In genomic region chr2:209445485-209445884, GRCh38 we compare ENCODE assay signal across 25 cellular contexts. TPM values are rescaled to one million over a fixed set of nuclear protein-coding genes. Genes with fewer than 3 reads are reported as not detected.
DNase-seq lines count a peak whose midpoint lies in the region; ATAC-seq, FAIRE-seq and TF ChIP-seq lines count a peak whose summit lies in the region.
"Had no signal": no experiment of that assay in that cellular context is flagged by ENCODE, and none has a peak within 500 bp of the region (broad histone marks: within the 10 kb centered on the region; RNA-seq: fewer than 3 reads in every experiment).

No MANE protein-coding gene starts in this region.

- DNase-seq in D721Med (ENCODE audit: insufficient read length, low spot score) (no peak), keratinocyte (ENCODE audit: low read depth, low spot score) (no peak), DMS53 (lab: John Stamatoyannopoulos, UW) (no peak), small intestine (no peak)
- DNase-seq: 8988T; ACHN; AML-193; BE2C; CD4-positive, alpha-beta T cell; CD8-positive, alpha-beta memory T cell; DMS153; DMS79 treated with DMSO at 0.1 percent for 48 hours; GF-D8; H9 had no signal

- no peaks in the 10 kb centered on the region for H3K27me3 ChIP-seq in keratinocyte (ENCODE audit: control insufficient read depth, extremely low read depth, insufficient read depth, low read length)
- no peaks in the 10 kb centered on the region for H3K27me3 ChIP-seq in small intestine (ENCODE audit: control insufficient read depth in 2 of 2, insufficient read depth in 2 of 2, low read length in 2 of 2)
- H3K27me3 ChIP-seq: BE2C; BLaER1 treated with 17β-estradiol and CSF1 and Interleukin-3, amounts not matched to agents 10 nM and 100 nM had no signal

- H3K36me3 ChIP-seq in keratinocyte (ENCODE audit: control insufficient read depth in 2 of 2, extremely low read depth in 1 of 2, insufficient read depth in 2 of 2, low read length in 2 of 2) (no peaks in the 10 kb centered on the region), small intestine (ENCODE audit: control insufficient read depth in 2 of 2, insufficient read depth in 2 of 2, low read length in 2 of 2) (no peaks in the 10 kb centered on the region)
- H3K36me3 ChIP-seq: BE2C; BLaER1 treated with 17β-estradiol and CSF1 and Interleukin-3, amounts not matched to agents 10 nM and 100 nM had no signal

- peak overlapping the region; percentile 85 for H3K27ac ChIP-seq in VCaP
- H3K27ac ChIP-seq in keratinocyte (ENCODE audit: control insufficient read depth, insufficient read depth, low read length): no peak overlapping the region
- H3K27ac ChIP-seq in small intestine (ENCODE audit: low read depth in 1 of 2, low read length in 1 of 2): no peak overlapping the region
- H3K27ac ChIP-seq: A549; BLaER1 treated with 17β-estradiol and CSF1 and Interleukin-3, amounts not matched to agents 10 nM and 100 nM had no signal

- TF ChIP-seq CTCF in D721Med (IDR thresholded peaks at IDR 0.05; ENCODE audit: insufficient read depth, missing control alignments) (no peak), VCaP (conservative IDR thresholded peaks at IDR 0.05) (no peak), keratinocyte (optimal IDR thresholded peaks at IDR 0.05 in 1 of 3, IDR thresholded peaks at IDR 0.05 in 1 of 3, conservative IDR thresholded peaks at IDR 0.05 in 1 of 3; ENCODE audit: extremely low read depth in 1 of 3, insufficient read depth in 2 of 3, low read length in 3 of 3) (no peak)

- H4K20me1 ChIP-seq in keratinocyte (ENCODE audit: control insufficient read depth, extremely low read depth, insufficient read depth, low read length): no peaks in the 10 kb centered on the region
- H4K20me1 ChIP-seq: BLaER1 treated with 17β-estradiol and CSF1 and Interleukin-3, amounts not matched to agents 10 nM and 100 nM had no signal

- peak overlapping the region; percentile 29 for H2AFZ ChIP-seq in keratinocyte (ENCODE audit: control insufficient read depth, low read length)
- H2AFZ ChIP-seq: GM23338 had no signal

- H3K9me3 ChIP-seq in keratinocyte (ENCODE audit: control insufficient read depth, low read depth, low read length) (no peaks in the 10 kb centered on the region), small intestine (ENCODE audit: control insufficient read depth, low read depth) (no peaks in the 10 kb centered on the region)
- H3K9me3 ChIP-seq: A549; BE2C; BLaER1 treated with 17β-estradiol and CSF1 and Interleukin-3, amounts not matched to agents 10 nM and 100 nM had no signal

- peak; percentile 84 for ATAC-seq in esophagus mucosa
- ATAC-seq in GM18868 (IDR thresholded peaks at IDR 0.05; ENCODE audit: unreplicated experiment): no peak
- ATAC-seq: A549, GM23338, HCT116 had no signal

- dilution Hi-C loops in keratinocyte (cut with MboI; ENCODE audit: extremely low pct_ligation_motif_present, low sequenced_read_pairs): no loop called here

- H3K79me2 ChIP-seq in keratinocyte (ENCODE audit: control insufficient read depth, insufficient read depth, low read length): no peaks in the 10 kb centered on the region

- peaks cover 24% of the 10 kb centered on the region for H3K4me1 ChIP-seq in keratinocyte (ENCODE audit: control insufficient read depth, extremely low read depth, insufficient read depth, low read length)
- H3K4me1 ChIP-seq in small intestine (ENCODE audit: control insufficient read depth in 2 of 2, insufficient read depth in 1 of 2, low read depth in 1 of 2, low read length in 1 of 2): no peaks in the 10 kb centered on the region
- H3K4me1 ChIP-seq: A549, BE2C had no signal

- H3K9ac ChIP-seq in keratinocyte (ENCODE audit: control insufficient read depth, extremely low read depth, insufficient read depth, low read length): no peak overlapping the region
- H3K9ac ChIP-seq: BLaER1 treated with 17β-estradiol and CSF1 and Interleukin-3, amounts not matched to agents 10 nM and 100 nM had no signal

- WGBS in small intestine, 3 donors: 85 to 94% (median 91%) methylated on average over 2 of the region's 2 CpGs

- no peaks in the 10 kb centered on the region for H3K9me1 ChIP-seq in keratinocyte (ENCODE audit: control insufficient read depth, extremely low read depth, insufficient read depth, low read length)

- FAIRE-seq in D721Med (lab: Jason Lieb, UNC) (peak; percentile 78), keratinocyte (lab: Jason Lieb, UNC) (peak; percentile 65), small intestine (lab: Jason Lieb, UNC) (no peak)
- FAIRE-seq: A549, GM12891, GM19239 had no signal

- H3K4me3 ChIP-seq in keratinocyte (ENCODE audit: control insufficient read depth in 2 of 3, extremely low read depth in 1 of 3, insufficient read depth in 2 of 3, low read depth in 1 of 3, low read length in 3 of 3): no peak overlapping the region
- H3K4me3 ChIP-seq in small intestine (ENCODE audit: low read depth in 1 of 2, low read length in 2 of 2): no peak overlapping the region
- H3K4me3 ChIP-seq: A549; BLaER1 treated with 17β-estradiol and CSF1 and Interleukin-3, amounts not matched to agents 10 nM and 100 nM; GM23338 had no signal

- H3K4me2 ChIP-seq in keratinocyte (ENCODE audit: control insufficient read depth, extremely low read depth, insufficient read depth, low read depth, low read length): peak overlapping the region; percentile 36
- H3K4me2 ChIP-seq: A549; BLaER1 treated with 17β-estradiol and CSF1 and Interleukin-3, amounts not matched to agents 10 nM and 100 nM; GM23338 had no signal

RNA-seq across cellular contexts. Expression of gene MAP2, which starts 21.6 kb away (rescaled TPM):
- total RNA-seq in esophagus mucosa: 6.4 TPM
- polyA plus RNA-seq in keratinocyte: 11.9 to 27.1 TPM (median 16.2 TPM) in 3 replicates
- 151 TPM for polyA plus RNA-seq in keratinocyte (2011; ENCODE audit: low read depth)
- polyA plus RNA-seq in keratinocyte (2011; cell fraction: cytosol; rRNA removed): 17.7 and 30.9 TPM in 2 replicates
- polyA plus RNA-seq in keratinocyte (2011; cell fraction: nucleus; rRNA removed): 42.6 and 47.7 TPM in 2 replicates
- 16.6 and 82.0 TPM in 2 replicates for polyA plus RNA-seq in keratinocyte (2012; ENCODE audit: low replicate concordance)
- polyA minus RNA-seq in keratinocyte: 41.0 to 74.8 TPM (median 46.1 TPM) in 3 replicates
- polyA minus RNA-seq in keratinocyte (2011; cell fraction: cytosol; rRNA and poly(A)+ RNA removed): 19.8 TPM
- 53.9 and 89.6 TPM in 2 replicates for polyA minus RNA-seq in keratinocyte (2011; cell fraction: nucleus; rRNA and poly(A)+ RNA removed)
- 1 to 10 TPM in 1 of 3 donors, under 1 TPM in 2; 0.22 to 2.7 (median 0.54) TPM for polyA plus RNA-seq in small intestine
- total RNA-seq: CD8-positive, alpha-beta memory T cell; G401 had no signal
- polyA plus RNA-seq: CD14-positive monocyte had no signal
